Comparison of ENCODE assay signal across 23 cellular contexts in genomic region chr22:32951807-32952153, GRCh38.
A peak's percentile ranks its signal among the peaks of the same experiment; 100 is the strongest.
DNase-seq lines count a peak whose midpoint lies in the region; ATAC-seq, FAIRE-seq and TF ChIP-seq lines count a peak whose summit lies in the region.
"Had no signal": no experiment of that assay in that cellular context is flagged by ENCODE, and none has a peak within 500 bp of the region (broad histone marks: within the 10 kb centered on the region; RNA-seq: fewer than 3 reads in every experiment).

No MANE protein-coding gene starts in this region.

- H3K9me3 ChIP-seq in liver (ENCODE audit: control insufficient read depth in 4 of 4, low read length in 3 of 4) (no peaks in the 10 kb centered on the region), HepG2 (ENCODE audit: low read length) (no peaks in the 10 kb centered on the region), cardiac muscle cell (ENCODE audit: low read depth) (no peaks in the 10 kb centered on the region)
- H3K9me3 ChIP-seq: thoracic aorta had no signal

- H3K27ac ChIP-seq in liver (ENCODE audit: low read depth in 1 of 2, low read length in 2 of 2): peak overlapping the region in 1 of 2 donors; percentile 25
- H3K27ac ChIP-seq in HepG2 (ENCODE audit: extremely low read length, insufficient read depth, low read length): no peak overlapping the region
- H3K27ac ChIP-seq in cardiac muscle cell: peak overlapping the region; percentile 95
- H3K27ac ChIP-seq: epithelial cell of prostate, RWPE1, thoracic aorta had no signal

- DNase-seq in HepG2 (ENCODE audit: low spot score) (no peak), cardiac muscle cell (ENCODE audit: low read depth in 1 of 2, low spot score in 1 of 2) (peak; percentile 11 to 87), iPS-NIHi11 (ENCODE audit: low spot score) (no peak), Kasumi-1 (lab: John Stamatoyannopoulos, UW) (no peak), CD14-positive monocyte (ENCODE audit: low spot score) (no peak)
- DNase-seq: CD4-positive, alpha-beta memory T cell; dermis blood vessel endothelial cell; NCI-H1417 treated with DMSO at 0.1 percent for 48 hours; NK-92 treated with Interleukin-12 subunit alpha and Interleukin-12 subunit beta, amount 100 ng/mL, for 24 hours; stimulated activated CD4-positive, alpha-beta T cell treated with anti-CD3 and anti-CD28 coated beads, Interleukin-12 subunit alpha, Interleukin-12 subunit beta, amount 100 ng/mL, for 4 hours; T-helper 1 cell had no signal

- H3K27ac Mint-ChIP-seq in nephron (peak overlapping the region; percentile 57 to 83 (median 78)), CD14-positive monocyte (no peak overlapping the region)
- H3K27ac Mint-ChIP-seq: activated naive CD8-positive, alpha-beta T cell; WTC11 had no signal

- no peaks in the 10 kb centered on the region for H3K79me2 ChIP-seq in HepG2 (ENCODE audit: insufficient read depth, low read length)

- intact Hi-C loops in HepG2 (cut with micrococcal nuclease; ENCODE audit: unreplicated experiment): no loop called here
- intact Hi-C loops in CD14-positive monocyte (cut with micrococcal nuclease): no loop called here

- TF ChIP-seq CTCF in liver (IDR thresholded peaks at IDR 0.05; ENCODE audit: low read depth, low read length, missing input control) (no peak), HepG2 (CRISPR knock-in tag; IDR thresholded peaks at IDR 0.05) (no peak), cardiac muscle cell (IDR thresholded peaks at IDR 0.05; ENCODE audit: low read depth, low read length) (no peak), nephron (IDR thresholded peaks at IDR 0.05; ENCODE audit: unreplicated experiment in 3 of 3) (no peak), CD14-positive monocyte (IDR thresholded peaks at IDR 0.05) (no peak)

- no peaks in the 10 kb centered on the region for H3K9me3 Mint-ChIP-seq in nephron
- H3K9me3 Mint-ChIP-seq in CD14-positive monocyte: peaks cover 0 to 4% (median 0%) of the 10 kb centered on the region in 7 donors
- H3K9me3 Mint-ChIP-seq: CD4-positive, alpha-beta memory T cell had no signal

- H2AFZ ChIP-seq in HepG2 (ENCODE audit: low read length): no peak overlapping the region

- in situ Hi-C loops in HepG2 (cut with HindIII; ENCODE audit: extremely low pct_ligation_motif_present, low pct_unique_long_range_greater_than_20kb): no loop called here

- no peak overlapping the region for H3K4me2 ChIP-seq in HepG2 (ENCODE audit: low read depth, low read length)

- peaks cover 0 to 2% (median 0%) of the 10 kb centered on the region in 4 donors for H3K4me1 ChIP-seq in liver (ENCODE audit: control insufficient read depth in 4 of 4, insufficient read depth in 4 of 4, low read length in 3 of 4)
- peaks cover 19% of the 10 kb centered on the region for H3K4me1 ChIP-seq in HepG2 (ENCODE audit: insufficient read depth, low read length)
- peaks cover 49% of the 10 kb centered on the region for H3K4me1 ChIP-seq in cardiac muscle cell (ENCODE audit: low read depth)

- BruUV-seq in HepG2 (replicated peaks; lab: Mats Ljungman, UMichigan): no TSS peak

- no peaks in the 10 kb centered on the region for H3K36me3 Mint-ChIP-seq in nephron (ENCODE audit: low read depth)
- H3K36me3 Mint-ChIP-seq in CD14-positive monocyte: no peaks in the 10 kb centered on the region
- H3K36me3 Mint-ChIP-seq: activated naive CD8-positive, alpha-beta T cell; CD4-positive, alpha-beta memory T cell had no signal

- CTCF ChIA-PET in HepG2 (lab: Yijun Ruan, JAX; ENCODE audit: low intra/inter-chr PET ratio, low total read pairs): no interaction called here

- H3K4me3 Mint-ChIP-seq in nephron (no peak overlapping the region), CD14-positive monocyte (no peak overlapping the region)
- H3K4me3 Mint-ChIP-seq: activated naive CD8-positive, alpha-beta T cell; brain; CD4-positive, alpha-beta memory T cell; WTC11 had no signal

- peaks cover 3% of the 10 kb centered on the region for H3K27me3 Mint-ChIP-seq in nephron (ENCODE audit: low read depth)
- peaks cover 1 to 5% (median 3%) of the 10 kb centered on the region in 3 donors for H3K27me3 Mint-ChIP-seq in CD14-positive monocyte (ENCODE audit: low read depth in 3 of 3)
- H3K27me3 Mint-ChIP-seq: activated naive CD8-positive, alpha-beta T cell; brain had no signal

- H3K4me1 Mint-ChIP-seq in nephron (peaks cover 39% of the 10 kb centered on the region), CD14-positive monocyte (peaks cover 14% of the 10 kb centered on the region)
- H3K4me1 Mint-ChIP-seq: CD4-positive, alpha-beta memory T cell had no signal

- TF ChIP-seq EP300 in HepG2 (IDR thresholded peaks at IDR 0.05; ENCODE audit: low read depth in 2 of 2, low read length in 2 of 2): no peak
- TF ChIP-seq EP300 in HepG2 (CRISPR knock-in tag; IDR thresholded peaks at IDR 0.05; ENCODE audit: borderline replicate concordance): no peak

- no peak for FAIRE-seq in HepG2 (lab: Jason Lieb, UNC)
- FAIRE-seq: frontal cortex, HTR-8/SVneo had no signal

- H4K20me1 ChIP-seq in HepG2 (ENCODE audit: insufficient read depth, low read length): no peaks in the 10 kb centered on the region

- no peak overlapping the region for H3K9ac ChIP-seq in liver (ENCODE audit: low read depth in 1 of 2, low read length in 2 of 2)
- no peak overlapping the region for H3K9ac ChIP-seq in HepG2 (ENCODE audit: insufficient read depth, low read depth, low read length)

- TF ChIP-seq RAD21 in liver (IDR thresholded peaks at IDR 0.05) (no peak), HepG2 (CRISPR knock-in tag; IDR thresholded peaks at IDR 0.05) (no peak)

- POLR2A ChIA-PET in HepG2 (lab: Yijun Ruan, JAX): no interaction called here

- no peak for TF ChIP-seq POLR2A in HepG2 (IDR thresholded peaks at IDR 0.05; ENCODE audit: insufficient read depth in 1 of 2, low read depth in 2 of 2, low read length in 2 of 2)

- no peak overlapping the region for H3K4me3 ChIP-seq in liver (ENCODE audit: low read depth in 1 of 3, low read length in 3 of 3)
- H3K4me3 ChIP-seq in HepG2 (replicated peaks in 1 of 3; ENCODE audit: insufficient read depth in 1 of 3, low read depth in 2 of 3, low read length in 3 of 3): no peak overlapping the region
- H3K4me3 ChIP-seq in cardiac muscle cell: no peak overlapping the region
- H3K4me3 ChIP-seq: lung, thoracic aorta had no signal

- 69% methylated on average over 7 of the region's 7 CpGs for WGBS in liver
- WGBS in HepG2 (ENCODE audit: low lambda C conversion rate): 92% methylated on average over 7 of the region's 7 CpGs

- H3K36me3 ChIP-seq in liver (ENCODE audit: control insufficient read depth in 4 of 4, insufficient read depth in 3 of 4, low read depth in 1 of 4, low read length in 3 of 4) (no peaks in the 10 kb centered on the region), HepG2 (replicated peaks in 1 of 2; ENCODE audit: control insufficient read depth in 1 of 2, insufficient read depth in 2 of 2, low read length in 2 of 2) (0 out of 5 replicates have a peak, but pooled peaks cover 0 to 2% of the 10 kb centered on the region in 2 experiments), cardiac muscle cell (no peaks in the 10 kb centered on the region)
- H3K36me3 ChIP-seq: thoracic aorta had no signal

- ATAC-seq in HepG2: no peak
- ATAC-seq in HG03439 (IDR thresholded peaks at IDR 0.05; ENCODE audit: unreplicated experiment): no peak

- no peaks in the 10 kb centered on the region for H3K27me3 ChIP-seq in liver (ENCODE audit: control insufficient read depth in 4 of 4, insufficient read depth in 4 of 4, low read length in 3 of 4)
- no peaks in the 10 kb centered on the region for H3K27me3 ChIP-seq in HepG2 (ENCODE audit: control insufficient read depth in 1 of 2, insufficient read depth in 2 of 2, low read length in 2 of 2)
- H3K27me3 ChIP-seq in cardiac muscle cell: no peaks in the 10 kb centered on the region

TF ChIP-seq in liver, 16 proteins besides CTCF, POLR2A, EP300 and RAD21:
- TF ChIP-seq HNF4G (IDR thresholded peaks at IDR 0.05) (no peak), MAX (IDR thresholded peaks at IDR 0.05) (no peak), NR2F2 (IDR thresholded peaks at IDR 0.05) (peak; percentile 34)
TF ChIP-seq in liver: peak in this region for 1.

TF ChIP-seq in HepG2, 621 proteins besides CTCF, POLR2A, EP300 and RAD21:
- TF ChIP-seq ETV5 (CRISPR knock-in tag; IDR thresholded peaks at IDR 0.05; ENCODE audit: borderline replicate concordance) (no peak), ZNF292 (CRISPR knock-in tag; IDR thresholded peaks at IDR 0.05; ENCODE audit: borderline replicate concordance, low read depth) (no peak), SMARCE1 (IDR thresholded peaks at IDR 0.05; ENCODE audit: borderline replicate concordance) (no peak), PITX1 (CRISPR knock-in tag; IDR thresholded peaks at IDR 0.05) (no peak), ZNF562 (CRISPR knock-in tag; IDR thresholded peaks at IDR 0.05; ENCODE audit: borderline replicate concordance) (no peak), SP140L (CRISPR knock-in tag; IDR thresholded peaks at IDR 0.05; ENCODE audit: borderline replicate concordance) (no peak), GMEB1 (CRISPR knock-in tag; IDR thresholded peaks at IDR 0.05; ENCODE audit: borderline replicate concordance) (no peak)

Comparison
In these comparisons a context has a peak if more than half of its experiments do, and no peak if none do; other contexts are left out.
1. DNase-seq: peak in cardiac muscle cell (2 of 2); none in HepG2 (single experiment), iPS-NIHi11 (single experiment), Kasumi-1 (0 of 2) and CD14-positive monocyte (single experiment).
2. H3K27ac Mint-ChIP-seq: peak in nephron (3 of 3); none in CD14-positive monocyte (0 of 7).